Comparison of ENCODE assay signal across 4 cellular contexts in the genomic region with DNA sequence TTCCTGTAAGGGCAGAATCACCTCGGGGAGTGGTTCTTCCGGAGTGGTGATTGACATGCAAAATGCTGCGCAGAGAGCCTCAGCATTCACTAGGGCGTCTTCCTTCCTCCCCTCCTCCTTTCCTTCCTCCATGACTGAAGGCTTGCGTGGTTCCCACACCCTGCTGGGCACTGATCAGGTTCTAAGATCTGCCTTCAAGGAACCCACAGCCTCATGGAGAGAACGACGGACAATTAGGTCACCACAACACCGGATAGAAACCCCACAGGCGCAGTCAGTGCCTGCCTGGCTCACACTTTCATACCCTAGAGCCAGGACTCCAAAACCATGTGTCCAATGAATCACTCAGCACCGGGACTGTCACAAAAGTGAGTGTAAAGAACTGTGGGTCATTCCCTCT.
TF ChIP-seq lines count a peak whose summit lies in the region.

No MANE protein-coding gene starts in this region.

TF ChIP-seq in SK-N-SH, 30 proteins besides CTCF, POLR2A, EP300 and RAD21:
- no peak for TF ChIP-seq FOXJ3 (CRISPR knock-in tag; IDR thresholded peaks at IDR 0.05)

TF ChIP-seq in SK-N-SH treated with all-trans-retinoic acid at 6 μM for 48 hours, 23 proteins besides CTCF, POLR2A, EP300 and RAD21:
- TF ChIP-seq POU6F1 (CRISPR knock-in tag; IDR thresholded peaks at IDR 0.05; ENCODE audit: borderline replicate concordance, low read depth) (no peak), ZNF565 (CRISPR knock-in tag; conservative IDR thresholded peaks at IDR 0.05; ENCODE audit: low read depth) (no peak), ARNTL (CRISPR knock-in tag; IDR thresholded peaks at IDR 0.05; ENCODE audit: borderline replicate concordance, low read depth) (no peak), ISL1 (CRISPR knock-in tag; IDR thresholded peaks at IDR 0.05) (no peak), CSDC2 (CRISPR knock-in tag; IDR thresholded peaks at IDR 0.05) (no peak), OSR1 (CRISPR knock-in tag; IDR thresholded peaks at IDR 0.05) (no peak)

TF ChIP-seq in H1, 55 proteins besides CTCF, POLR2A, EP300 and RAD21:
- TF ChIP-seq CREB1 (IDR thresholded peaks at IDR 0.05) = no peak
- TF ChIP-seq, protein P1, sequence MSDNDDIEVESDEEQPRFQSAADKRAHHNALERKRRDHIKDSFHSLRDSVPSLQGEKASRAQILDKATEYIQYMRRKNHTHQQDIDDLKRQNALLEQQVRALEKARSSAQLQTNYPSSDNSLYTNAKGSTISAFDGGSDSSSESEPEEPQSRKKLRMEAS (IDR thresholded peaks at IDR 0.05) = no peak
- TF ChIP-seq HDAC2 (IDR thresholded peaks at IDR 0.05; ENCODE audit: borderline replicate concordance in 1 of 2, low read depth in 2 of 2, low read length in 2 of 2) = no peak
- TF ChIP-seq TCF12 (IDR thresholded peaks at IDR 0.05; ENCODE audit: low read depth, low read length) = no peak
- no peak for TF ChIP-seq SIN3A (conservative IDR thresholded peaks at IDR 0.05 in 1 of 2, IDR thresholded peaks at IDR 0.05 in 1 of 2; ENCODE audit: low read depth in 1 of 2, low read length in 2 of 2)
- TF ChIP-seq, protein P2, sequence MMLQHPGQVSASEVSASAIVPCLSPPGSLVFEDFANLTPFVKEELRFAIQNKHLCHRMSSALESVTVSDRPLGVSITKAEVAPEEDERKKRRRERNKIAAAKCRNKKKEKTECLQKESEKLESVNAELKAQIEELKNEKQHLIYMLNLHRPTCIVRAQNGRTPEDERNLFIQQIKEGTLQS (IDR thresholded peaks at IDR 0.05; ENCODE audit: insufficient read depth, low read depth, low read length) = no peak
- no peak for TF ChIP-seq NRF1 (IDR thresholded peaks at IDR 0.05; ENCODE audit: low read depth, low read length)
- no peak for TF ChIP-seq JUN (IDR thresholded peaks at IDR 0.05; ENCODE audit: low read depth, low read length)
- TF ChIP-seq KDM5A (IDR thresholded peaks at IDR 0.05; ENCODE audit: low read length) = no peak
- no peak for TF ChIP-seq SP1 (IDR thresholded peaks at IDR 0.05; ENCODE audit: low read depth, low read length)
- no peak for TF ChIP-seq TAF7 (optimal IDR thresholded peaks at IDR 0.05; ENCODE audit: borderline replicate concordance, low read depth, low read length)
- TF ChIP-seq EZH2 (IDR thresholded peaks at IDR 0.05; ENCODE audit: low read depth, low read length, severe bottlenecking) = no peak
- no peak for TF ChIP-seq BACH1 (IDR thresholded peaks at IDR 0.05; ENCODE audit: low read length)
- no peak for TF ChIP-seq CHD2 (IDR thresholded peaks at IDR 0.05; ENCODE audit: low read length)
- TF ChIP-seq SRF (IDR thresholded peaks at IDR 0.05; ENCODE audit: low read depth, low read length) = no peak
TF ChIP-seq in H1: peak in this region for 0.

TF ChIP-seq in HepG2, 621 proteins besides CTCF, POLR2A, EP300 and RAD21:
- TF ChIP-seq SOX6 (IDR thresholded peaks at IDR 0.05) = no peak
- no peak for TF ChIP-seq SOX6 (CRISPR knock-in tag; IDR thresholded peaks at IDR 0.05)
- no peak for TF ChIP-seq ZHX2 (IDR thresholded peaks at IDR 0.05; ENCODE audit: low read depth)
- no peak for TF ChIP-seq ZHX2 (CRISPR knock-in tag; IDR thresholded peaks at IDR 0.05; ENCODE audit: borderline replicate concordance)
- no peak for TF ChIP-seq NFE2L2 (IDR thresholded peaks at IDR 0.05; ENCODE audit: low read length)
- TF ChIP-seq, protein P3, sequence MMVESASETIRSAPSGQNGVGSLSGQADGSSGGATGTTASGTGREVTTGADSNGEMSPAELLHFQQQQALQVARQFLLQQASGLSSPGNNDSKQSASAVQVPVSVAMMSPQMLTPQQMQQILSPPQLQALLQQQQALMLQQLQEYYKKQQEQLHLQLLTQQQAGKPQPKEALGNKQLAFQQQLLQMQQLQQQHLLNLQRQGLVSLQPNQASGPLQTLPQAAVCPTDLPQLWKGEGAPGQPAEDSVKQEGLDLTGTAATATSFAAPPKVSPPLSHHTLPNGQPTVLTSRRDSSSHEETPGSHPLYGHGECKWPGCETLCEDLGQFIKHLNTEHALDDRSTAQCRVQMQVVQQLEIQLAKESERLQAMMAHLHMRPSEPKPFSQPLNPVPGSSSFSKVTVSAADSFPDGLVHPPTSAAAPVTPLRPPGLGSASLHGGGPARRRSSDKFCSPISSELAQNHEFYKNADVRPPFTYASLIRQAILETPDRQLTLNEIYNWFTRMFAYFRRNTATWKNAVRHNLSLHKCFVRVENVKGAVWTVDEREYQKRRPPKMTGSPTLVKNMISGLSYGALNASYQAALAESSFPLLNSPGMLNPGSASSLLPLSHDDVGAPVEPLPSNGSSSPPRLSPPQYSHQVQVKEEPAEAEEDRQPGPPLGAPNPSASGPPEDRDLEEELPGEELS (CRISPR knock-in tag; IDR thresholded peaks at IDR 0.05) = no peak
- no peak for TF ChIP-seq ZNF451 (CRISPR knock-in tag; IDR thresholded peaks at IDR 0.05)
- TF ChIP-seq, protein P4, sequence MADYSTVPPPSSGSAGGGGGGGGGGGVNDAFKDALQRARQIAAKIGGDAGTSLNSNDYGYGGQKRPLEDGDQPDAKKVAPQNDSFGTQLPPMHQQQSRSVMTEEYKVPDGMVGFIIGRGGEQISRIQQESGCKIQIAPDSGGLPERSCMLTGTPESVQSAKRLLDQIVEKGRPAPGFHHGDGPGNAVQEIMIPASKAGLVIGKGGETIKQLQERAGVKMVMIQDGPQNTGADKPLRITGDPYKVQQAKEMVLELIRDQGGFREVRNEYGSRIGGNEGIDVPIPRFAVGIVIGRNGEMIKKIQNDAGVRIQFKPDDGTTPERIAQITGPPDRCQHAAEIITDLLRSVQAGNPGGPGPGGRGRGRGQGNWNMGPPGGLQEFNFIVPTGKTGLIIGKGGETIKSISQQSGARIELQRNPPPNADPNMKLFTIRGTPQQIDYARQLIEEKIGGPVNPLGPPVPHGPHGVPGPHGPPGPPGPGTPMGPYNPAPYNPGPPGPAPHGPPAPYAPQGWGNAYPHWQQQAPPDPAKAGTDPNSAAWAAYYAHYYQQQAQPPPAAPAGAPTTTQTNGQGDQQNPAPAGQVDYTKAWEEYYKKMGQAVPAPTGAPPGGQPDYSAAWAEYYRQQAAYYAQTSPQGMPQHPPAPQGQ (CRISPR knock-in tag; IDR thresholded peaks at IDR 0.05; ENCODE audit: borderline replicate concordance) = no peak
- no peak for TF ChIP-seq ZBTB46 (CRISPR knock-in tag; IDR thresholded peaks at IDR 0.05; ENCODE audit: borderline replicate concordance)
- no peak for TF ChIP-seq TBP (CRISPR knock-in tag; IDR thresholded peaks at IDR 0.05)
- TF ChIP-seq, protein P5, sequence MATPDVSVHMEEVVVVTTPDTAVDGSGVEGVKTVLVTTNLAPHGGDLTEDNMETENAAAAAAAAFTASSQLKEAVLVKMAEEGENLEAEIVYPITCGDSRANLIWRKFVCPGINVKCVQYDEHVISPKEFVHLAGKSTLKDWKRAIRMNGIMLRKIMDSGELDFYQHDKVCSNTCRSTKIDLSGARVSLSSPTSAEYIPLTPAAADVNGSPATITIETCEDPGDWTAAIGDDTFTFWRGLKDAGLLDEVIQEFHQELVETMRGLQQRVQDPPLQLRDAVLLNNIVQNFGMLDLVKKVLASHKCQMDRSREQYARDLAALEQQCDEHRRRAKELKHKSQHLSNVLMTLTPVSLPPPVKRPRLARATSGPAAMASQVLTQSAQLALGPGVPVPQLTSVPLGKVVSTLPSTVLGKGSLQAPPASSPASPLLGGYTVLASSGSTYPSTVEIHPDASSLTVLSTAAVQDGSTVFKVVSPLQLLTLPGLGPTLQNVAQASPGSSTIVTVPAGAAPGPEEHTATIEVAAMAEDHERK (CRISPR knock-in tag; IDR thresholded peaks at IDR 0.05; ENCODE audit: low read depth) = no peak
- TF ChIP-seq ZNF629 (CRISPR knock-in tag; conservative IDR thresholded peaks at IDR 0.05) = no peak
- TF ChIP-seq GABPA (IDR thresholded peaks at IDR 0.05; ENCODE audit: low read depth, low read length) = no peak
- TF ChIP-seq GABPA (CRISPR knock-in tag; IDR thresholded peaks at IDR 0.05; ENCODE audit: low read depth) = no peak
- no peak for TF ChIP-seq MTA3 (CRISPR knock-in tag; IDR thresholded peaks at IDR 0.05)
- TF ChIP-seq ZNF687 (CRISPR knock-in tag; IDR thresholded peaks at IDR 0.05) = no peak
